ENCODE assay signal across 7 cellular contexts in genomic region chr6:110814488-110815259, GRCh38. TPM values are rescaled to one million over a fixed set of nuclear protein-coding genes. Genes with fewer than 3 reads are reported as not detected.
A peak's percentile ranks its signal among the peaks of the same experiment; 100 is the strongest.
DNase-seq lines count a peak whose midpoint lies in the region; ATAC-seq and TF ChIP-seq lines count a peak whose summit lies in the region.

No MANE protein-coding gene starts in this region.

- no peak for TF ChIP-seq POLR2A in lower leg skin (IDR thresholded peaks at IDR 0.05)

- ATAC-seq in GM18498 (IDR thresholded peaks at IDR 0.05; ENCODE audit: unreplicated experiment) (peak; percentile 21), HG02763 (IDR thresholded peaks at IDR 0.05; ENCODE audit: unreplicated experiment) (peak; percentile 11)

- no peak for TF ChIP-seq CTCF in lower leg skin (IDR thresholded peaks at IDR 0.05)

- H3K4me3 ChIP-seq in lower leg skin (ENCODE audit: low read depth, poor library complexity, severe bottlenecking): peak overlapping the region; percentile 79

- WGBS in lower leg skin, 2 donors: 1% methylated on average over 63 to 77 of the region's 100 CpGs

- intact Hi-C loops in lower leg skin (cut with DNase I; ENCODE audit: low total_unique reads): loop anchor here (10.0 kb wide), 1 partner anchor 60 kb away; the partner anchor contains the start of gene AMD1

- peak; percentile 36 for DNase-seq in NCI-H2171 (lab: John Stamatoyannopoulos, UW)
- DNase-seq in activated CD4-positive, alpha-beta T cell treated with anti-CD3 and anti-CD28 coated beads, Interleukin-2, amount 50 U/mL, for 4 hours: peak; percentile 44
- peak; percentile 62 for DNase-seq in dermis blood vessel endothelial cell
- DNase-seq in lower leg skin (ENCODE audit: low spot score in 2 of 2): peak; percentile 32 to 91
- DNase-seq in stimulated activated CD4-positive, alpha-beta T cell treated with anti-CD3 and anti-CD28 coated beads, TNF-alpha, amount 100 ng/mL, for 1 hour (ENCODE audit: low read depth in 3 of 3, low spot score in 1 of 3): peak in 2 of 3 donors; percentile 13 to 39

RNA-seq across cellular contexts. Expression of gene CDK19, which starts 0.6 kb away (rescaled TPM):
- 9.7 and 10.7 TPM in 2 replicates for total RNA-seq in dermis blood vessel endothelial cell
- total RNA-seq in lower leg skin: 10 to 100 TPM; 17.0 to 19.1 (median 18.7) TPM

RNA-seq across cellular contexts. Expression of gene AMD1, which starts 59.9 kb away (rescaled TPM):
- total RNA-seq in dermis blood vessel endothelial cell (64.0 and 89.0 TPM in 2 replicates), lower leg skin (10 to 100 TPM; 36.3 to 49.8 (median 40.4) TPM)

Comparison
In these comparisons a context has a peak if more than half of its experiments do, and no peak if none do; other contexts are left out.
1. Peak in every context shown above with its lines: DNase-seq, ATAC-seq and H3K4me3 ChIP-seq.